ENCODE assay signal across 8 cellular contexts in genomic region chr18:80033181-80034067, GRCh38. TPM values are rescaled to one million over a fixed set of nuclear protein-coding genes. Genes with fewer than 3 reads are reported as not detected.
A peak's percentile ranks its signal among the peaks of the same experiment; 100 is the strongest.
DNase-seq lines count a peak whose midpoint lies in the region; ATAC-seq and TF ChIP-seq lines count a peak whose summit lies in the region.

No MANE protein-coding gene starts in this region.

- H3K27ac ChIP-seq in DND-41 (ENCODE audit: low read length) (peak overlapping the region; percentile 73), GM23248 (peak overlapping the region; percentile 89), neural progenitor cell (no peak overlapping the region), tibial artery (peak overlapping the region; percentile 85 to 87)

- H3K4me3 ChIP-seq in DND-41 (ENCODE audit: low read depth in 1 of 2, low read length in 2 of 2) (peak overlapping the region; percentile 37 to 61; a peak in 3 of 4 replicates), GM23248 (peak overlapping the region; percentile 87), LNCaP clone FGC (ENCODE audit: low read depth, low read length) (peak overlapping the region; percentile 81), neural progenitor cell (peak overlapping the region; percentile 73), tibial artery (peak overlapping the region; percentile 82 to 93)

- peaks cover 6% of the 10 kb centered on the region for H3K9me3 Mint-ChIP-seq in neural progenitor cell

- H3K27ac Mint-ChIP-seq in neural progenitor cell = no peak overlapping the region

- H3K4me2 ChIP-seq in DND-41 (ENCODE audit: insufficient read depth, low read length) = peak overlapping the region; percentile 83
- peak overlapping the region; percentile 76 for H3K4me2 ChIP-seq in GM23248 (ENCODE audit: unreplicated experiment)
- peak overlapping the region; percentile 79 for H3K4me2 ChIP-seq in neural progenitor cell

- H3K4me1 Mint-ChIP-seq in neural progenitor cell = peaks cover 23% of the 10 kb centered on the region

- H4K20me1 ChIP-seq in DND-41 (ENCODE audit: insufficient read depth, low read length) (peaks cover 13% of the 10 kb centered on the region; the same call in 1 of the 2 replicates), GM23248 (ENCODE audit: insufficient read depth) (no peaks in the 10 kb centered on the region), neural progenitor cell (ENCODE audit: low read depth) (peaks cover 16% of the 10 kb centered on the region)

- peaks cover 7% of the 10 kb centered on the region for H3F3A ChIP-seq in GM23248 (ENCODE audit: insufficient read depth)
- peaks cover 16% of the 10 kb centered on the region for H3F3A ChIP-seq in neural progenitor cell (ENCODE audit: low read depth)

- peak; percentile 81 for ATAC-seq in DND-41 (ENCODE audit: insufficient read depth, low read depth)
- peak; percentile 6 for ATAC-seq in esophagus mucosa

- no peaks in the 10 kb centered on the region for H3K27me3 ChIP-seq in DND-41 (ENCODE audit: insufficient read depth, low read length, poor library complexity)
- H3K27me3 ChIP-seq in GM23248 (replicated peaks; ENCODE audit: insufficient read depth) = no peaks in the 10 kb centered on the region
- peaks cover 4% of the 10 kb centered on the region for H3K27me3 ChIP-seq in neural progenitor cell
- no peaks in the 10 kb centered on the region for H3K27me3 ChIP-seq in tibial artery

- H3K9me3 ChIP-seq in DND-41 (ENCODE audit: insufficient read depth, low read length, severe bottlenecking) = no peaks in the 10 kb centered on the region
- H3K9me3 ChIP-seq in GM23248 (ENCODE audit: low read depth) = no peaks in the 10 kb centered on the region
- H3K9me3 ChIP-seq in neural progenitor cell (ENCODE audit: low read depth) = no peaks in the 10 kb centered on the region
- H3K9me3 ChIP-seq in tibial artery = no peaks in the 10 kb centered on the region

- peaks cover 5% of the 10 kb centered on the region for H3K27me3 Mint-ChIP-seq in neural progenitor cell (ENCODE audit: insufficient read depth, low read depth)

- H2AFZ ChIP-seq in DND-41 (ENCODE audit: low read depth, low read length) (peak overlapping the region; percentile 90), GM23248 (peak overlapping the region; percentile 64), neural progenitor cell (replicated peaks) (peak overlapping the region; percentile 73)

- H3K9me2 ChIP-seq in GM23248 (ENCODE audit: insufficient read depth) = no peaks in the 10 kb centered on the region

- intact Hi-C loops in tibial artery (cut with DNase I; ENCODE audit: low total_unique reads) = loop anchor here (2.0 to 10.0 kb wide), 5 partner anchors 45 to 641 kb away; partner anchors contain the start of genes ADNP2, SLC66A2 and TXNL4A

- H3K9ac ChIP-seq in DND-41 (ENCODE audit: low read depth, low read length) = peak overlapping the region; percentile 75
- peak overlapping the region; percentile 97 for H3K9ac ChIP-seq in GM23248
- peak overlapping the region; percentile 9 for H3K9ac ChIP-seq in neural progenitor cell

- no peak for TF ChIP-seq CTCF in DND-41 (IDR thresholded peaks at IDR 0.05; ENCODE audit: borderline replicate concordance, extremely low read depth, low read length, poor library complexity, severe bottlenecking)
- no peak for TF ChIP-seq CTCF in LNCaP clone FGC (IDR thresholded peaks at IDR 0.05; ENCODE audit: control insufficient read depth, extremely low read depth, insufficient read depth)
- no peak for TF ChIP-seq CTCF in neural progenitor cell (IDR thresholded peaks at IDR 0.05)
- no peak for TF ChIP-seq CTCF in tibial artery (IDR thresholded peaks at IDR 0.05)

- peak overlapping the region; percentile 96 for H3K4me3 Mint-ChIP-seq in neural progenitor cell

- 3 to 5% methylated on average over 48 to 90 of the region's 90 CpGs for WGBS in GM23248 (ENCODE audit: low coverage in 1 of 2, low lambda C conversion rate in 2 of 2, missing lambda C conversion rate in 2 of 2), 2 experiments

- in situ Hi-C loops in GM23248 (cut with MboI) = no loop called here

- peaks cover 17% of the 10 kb centered on the region for H3K36me3 ChIP-seq in DND-41 (ENCODE audit: insufficient read depth, low read length)
- no peaks in the 10 kb centered on the region for H3K36me3 ChIP-seq in GM23248 (ENCODE audit: low read depth)
- H3K36me3 ChIP-seq in neural progenitor cell = no peaks in the 10 kb centered on the region
- H3K36me3 ChIP-seq in tibial artery = peaks cover 0 to 24% (median 22%) of the 10 kb centered on the region in 3 donors

- no peak for DNase-seq in DND-41
- DNase-seq in GM23248 = peak; percentile 78
- no peak for DNase-seq in LNCaP clone FGC (ENCODE audit: low read depth)
- DNase-seq in activated CD8-positive, alpha-beta memory T cell treated with anti-CD3 and anti-CD28 coated beads for 24 hours = peak; percentile 88
- DNase-seq in neural progenitor cell (ENCODE audit: low spot score) = no peak
- DNase-seq in tibial artery = peak in 1 of 2 donors; percentile 45
- no peak for DNase-seq in DMS153 (lab: John Stamatoyannopoulos, UW)

- H3K4me1 ChIP-seq in DND-41 (ENCODE audit: insufficient read depth, low read length) (peaks cover 30% of the 10 kb centered on the region), GM23248 (ENCODE audit: insufficient read depth) (no peaks in the 10 kb centered on the region), neural progenitor cell (peaks cover 8% of the 10 kb centered on the region), tibial artery (peaks cover 0 to 18% (median 8%) of the 10 kb centered on the region in 4 donors)

- H3K79me2 ChIP-seq in DND-41 (ENCODE audit: insufficient read depth, low read length) (peaks cover 38% of the 10 kb centered on the region), GM23248 (ENCODE audit: insufficient read depth) (peaks cover 37% of the 10 kb centered on the region), neural progenitor cell (ENCODE audit: low read depth) (peaks cover 28% of the 10 kb centered on the region)

- peaks cover 10% of the 10 kb centered on the region for H3K36me3 Mint-ChIP-seq in neural progenitor cell

RNA-seq across cellular contexts. Expression of gene RBFA, which starts 0.8 kb away (rescaled TPM):
- 23.4 and 28.2 TPM in 2 replicates for total RNA-seq in GM23248 (2014; rRNA removed; shearing (Covaris generic))
- polyA plus RNA-seq in GM23248 (2016; fragmentation: Nextera tagmentation; extraction: Ambion mirVana) = 27.9 and 29.2 TPM in 2 replicates
- total RNA-seq in esophagus mucosa = 19.4 TPM
- total RNA-seq in neural progenitor cell (ENCODE audit: low replicate concordance) = 22.9 and 39.4 TPM in 2 replicates

RNA-seq across cellular contexts. Expression of gene TXNL4A, which starts 45.1 kb away (rescaled TPM):
- total RNA-seq in GM23248 (2014; rRNA removed; shearing (Covaris generic)) = 17.4 and 28.5 TPM in 2 replicates
- polyA plus RNA-seq in GM23248 (2016; fragmentation: Nextera tagmentation; extraction: Ambion mirVana) = 192 and 195 TPM in 2 replicates
- total RNA-seq in esophagus mucosa (77.1 TPM), neural progenitor cell (ENCODE audit: low replicate concordance) (44.3 and 56.4 TPM in 2 replicates)

Comparison
In these comparisons a context has a peak if more than half of its experiments do, and no peak if none do; other contexts are left out.
1. DNase-seq: peak in GM23248 (single experiment) and activated CD8-positive, alpha-beta memory T cell treated with anti-CD3 and anti-CD28 coated beads for 24 hours (single experiment); none in DND-41 (single experiment), LNCaP clone FGC (single experiment), neural progenitor cell (single experiment) and DMS153 (single experiment).
2. H3K9ac ChIP-seq: peak in every context shown above with its lines; median percentile 97 in GM23248; 75 in DND-41; 9 in neural progenitor cell.
3. Peak in every context shown above with its lines, with median percentiles within 50 percentile points of each other: H2AFZ ChIP-seq, H3K4me2 ChIP-seq and H3K4me3 ChIP-seq.